33 cellular contexts compared by ENCODE assay signal in genomic region chr4:47696823-47697222, GRCh38.
"Had no signal": no experiment of that assay in that cellular context is flagged by ENCODE, and none has a peak within 500 bp of the region (broad histone marks: within the 10 kb centered on the region; RNA-seq: fewer than 3 reads in every experiment).

No MANE protein-coding gene starts in this region.

- H3K4me3 Mint-ChIP-seq: activated B cell treated with CpG ODN at 0.5 μM for 24 hours; activated CD8-positive, alpha-beta T cell treated with anti-CD3 and anti-CD28 coated beads for 36 hours; activated naive CD4-positive, alpha-beta T cell treated with anti-CD3 and anti-CD28 coated beads for 36 hours; activated naive CD4-positive, alpha-beta T cell treated with anti-CD3 and anti-CD28 coated beads, Interleukin-2, amount 50 U/mL, for 24 hours; activated naive CD8-positive, alpha-beta T cell treated with anti-CD3 and anti-CD28 coated beads for 36 hours; activated naive CD8-positive, alpha-beta T cell treated with anti-CD3 and anti-CD28 coated beads, Interleukin-2, amount 50 U/mL, for 24 hours; activated T-helper 1 cell treated with anti-CD3 and anti-CD28 coated beads, Interleukin-12 subunit alpha, Interleukin-12 subunit beta, Interleukin-2, Interleukin-4 antibody, amounts not matched to agents 30 ng/mL and 10 ng/mL and 1 ng/mL, durations not matched to agents 14 hours and 24 hours and 36 hours; T-helper 17 cell; T-helper 2 cell treated with Interferon-gamma antibody and Interleukin-4, amounts not matched to agents 5 μg/mL and 100 μg/mL, for 36 hours had no signal

- H3K4me3 ChIP-seq: adrenal gland, body of pancreas, colonic mucosa, esophagus squamous epithelium, gastroesophageal sphincter had no signal

- H3K36me3 Mint-ChIP-seq: activated naive CD4-positive, alpha-beta T cell treated with anti-CD3 and anti-CD28 coated beads, Interleukin-2, amount 50 U/mL, for 24 hours; activated naive CD8-positive, alpha-beta T cell treated with anti-CD3 and anti-CD28 coated beads for 36 hours had no signal

- H3K36me3 ChIP-seq: adrenal gland, colonic mucosa, esophagus squamous epithelium, gastroesophageal sphincter, WERI-Rb-1 had no signal

- H3K27ac Mint-ChIP-seq: activated B cell treated with CpG ODN at 0.5 μM for 24 hours; activated CD8-positive, alpha-beta T cell treated with anti-CD3 and anti-CD28 coated beads for 36 hours; activated naive CD4-positive, alpha-beta T cell treated with anti-CD3 and anti-CD28 coated beads for 36 hours; activated naive CD4-positive, alpha-beta T cell treated with anti-CD3 and anti-CD28 coated beads, Interleukin-2, amount 50 U/mL, for 24 hours; activated naive CD8-positive, alpha-beta T cell treated with anti-CD3 and anti-CD28 coated beads for 36 hours; activated naive CD8-positive, alpha-beta T cell treated with anti-CD3 and anti-CD28 coated beads, Interleukin-2, amount 50 U/mL, for 24 hours; activated T-helper 1 cell treated with anti-CD3 and anti-CD28 coated beads, Interleukin-12 subunit alpha, Interleukin-12 subunit beta, Interleukin-2, Interleukin-4 antibody, amounts not matched to agents 30 ng/mL and 10 ng/mL and 1 ng/mL, durations not matched to agents 14 hours and 24 hours and 36 hours; activated T-helper 2 cell treated with anti-CD3 and anti-CD28 coated beads, Interferon-gamma antibody, Interleukin-2, Interleukin-4, amounts not matched to agents 10 μg/mL and 5 μg/mL and 100 μg/mL, durations not matched to agents 14 hours and 24 hours and 36 hours; T-helper 17 cell; T-helper 2 cell treated with Interferon-gamma antibody and Interleukin-4, amounts not matched to agents 5 μg/mL and 100 μg/mL, for 36 hours had no signal

- H3K4me1 ChIP-seq: adrenal gland, colonic mucosa, esophagus squamous epithelium, gastroesophageal sphincter had no signal

- ATAC-seq: activated CD4-positive, CD25-positive, alpha-beta regulatory T cell treated with anti-CD3 and anti-CD28 coated beads, Interleukin-2, amount 50 U/mL, for 24 hours; activated CD8-positive, alpha-beta T cell treated with anti-CD3 and anti-CD28 coated beads for 36 hours; activated naive CD8-positive, alpha-beta T cell treated with anti-CD3 and anti-CD28 coated beads, Interleukin-2, amount 50 U/mL, for 24 hours; body of pancreas; gastroesophageal sphincter; T-helper 17 cell had no signal

- H3K27ac ChIP-seq: adrenal gland, body of pancreas, colonic mucosa, epithelial cell of prostate, esophagus squamous epithelium, gastroesophageal sphincter, WERI-Rb-1 had no signal

- H3K9me3 ChIP-seq: adrenal gland, body of pancreas, colonic mucosa, esophagus squamous epithelium, gastroesophageal sphincter had no signal

- H3K9me3 Mint-ChIP-seq: activated B cell treated with CpG ODN at 0.5 μM for 24 hours; activated CD8-positive, alpha-beta T cell treated with anti-CD3 and anti-CD28 coated beads for 36 hours; activated naive CD4-positive, alpha-beta T cell treated with anti-CD3 and anti-CD28 coated beads for 36 hours; activated naive CD4-positive, alpha-beta T cell treated with anti-CD3 and anti-CD28 coated beads, Interleukin-2, amount 50 U/mL, for 24 hours; activated naive CD8-positive, alpha-beta T cell treated with anti-CD3 and anti-CD28 coated beads for 36 hours; activated naive CD8-positive, alpha-beta T cell treated with anti-CD3 and anti-CD28 coated beads, Interleukin-2, amount 50 U/mL, for 24 hours; activated T-helper 1 cell treated with anti-CD3 and anti-CD28 coated beads, Interleukin-12 subunit alpha, Interleukin-12 subunit beta, Interleukin-2, Interleukin-4 antibody, amounts not matched to agents 30 ng/mL and 10 ng/mL and 1 ng/mL, durations not matched to agents 14 hours and 24 hours and 36 hours; activated T-helper 2 cell treated with anti-CD3 and anti-CD28 coated beads, Interferon-gamma antibody, Interleukin-2, Interleukin-4, amounts not matched to agents 10 μg/mL and 5 μg/mL and 100 μg/mL, durations not matched to agents 14 hours and 24 hours and 36 hours; T-helper 2 cell treated with Interferon-gamma antibody and Interleukin-4, amounts not matched to agents 5 μg/mL and 100 μg/mL, for 36 hours had no signal

- H3K27me3 ChIP-seq: body of pancreas, colonic mucosa, esophagus squamous epithelium, gastroesophageal sphincter had no signal

- H3K4me1 Mint-ChIP-seq: activated B cell treated with CpG ODN at 0.5 μM for 24 hours; activated naive CD4-positive, alpha-beta T cell treated with anti-CD3 and anti-CD28 coated beads, Interleukin-2, amount 50 U/mL, for 24 hours; activated naive CD8-positive, alpha-beta T cell treated with anti-CD3 and anti-CD28 coated beads for 36 hours; activated naive CD8-positive, alpha-beta T cell treated with anti-CD3 and anti-CD28 coated beads, Interleukin-2, amount 50 U/mL, for 24 hours had no signal

- DNase-seq: activated B cell treated with CpG ODN at 0.5 μM for 24 hours; activated CD4-positive, alpha-beta T cell treated with anti-CD3 and anti-CD28 coated beads for 48 hours; activated CD4-positive, alpha-beta T cell treated with anti-CD3 and anti-CD28 coated beads, Interleukin-2, amount 50 U/mL, for 1 hour; activated CD4-positive, alpha-beta T cell treated with anti-CD3 and anti-CD28 coated beads, Interleukin-2, amount 50 U/mL, for 48 hours; activated CD8-positive, alpha-beta memory T cell treated with anti-CD3 and anti-CD28 coated beads for 24 hours; activated CD8-positive, alpha-beta T cell treated with anti-CD3 and anti-CD28 coated beads for 36 hours; activated effector memory CD4-positive, alpha-beta T cell treated with anti-CD3 and anti-CD28 coated beads, Interleukin-2, amount 50 U/mL, for 16 hours; activated naive CD4-positive, alpha-beta T cell treated with anti-CD3 and anti-CD28 coated beads for 36 hours; activated naive CD8-positive, alpha-beta T cell treated with anti-CD3 and anti-CD28 coated beads for 36 hours; activated naive CD8-positive, alpha-beta T cell treated with anti-CD3 and anti-CD28 coated beads, Interleukin-2, amount 50 U/mL, for 24 hours; activated T-cell treated with anti-CD3 and anti-CD28 coated beads, Interleukin-2, amount 50 U/mL, for 1 hour; activated T-cell treated with anti-CD3 and anti-CD28 coated beads, Interleukin-2, amount 50 U/mL, for 48 hours; adrenal gland; amygdala; aorta; body of pancreas; central memory CD4-positive, alpha-beta T cell; cerebellar nuclear complex; colonic mucosa; effector CD8-positive, alpha-beta T cell; esophagus squamous epithelium; foreskin melanocyte; T-helper 1 cell; T-helper 17 cell; T1000; WERI-Rb-1 had no signal
